In genomic region chrX:150270622-150271021, GRCh38 we compare ENCODE assay signal across 22 cellular contexts.
DNase-seq lines count a peak whose midpoint lies in the region; ATAC-seq, FAIRE-seq and TF ChIP-seq lines count a peak whose summit lies in the region.
"Had no signal": no experiment of that assay in that cellular context is flagged by ENCODE, and none has a peak within 500 bp of the region (broad histone marks: within the 10 kb centered on the region; RNA-seq: fewer than 3 reads in every experiment).

No MANE protein-coding gene starts in this region.

- H3K27me3 ChIP-seq in HepG2 (ENCODE audit: control insufficient read depth in 1 of 2, insufficient read depth in 2 of 2, low read length in 2 of 2) (no peaks in the 10 kb centered on the region), prostate gland (replicated peaks; ENCODE audit: insufficient read depth) (no peaks in the 10 kb centered on the region), Karpas-422 (ENCODE audit: low read length) (no peaks in the 10 kb centered on the region), gastroesophageal sphincter (no peaks in the 10 kb centered on the region)
- H3K27me3 ChIP-seq: BE2C had no signal

- H3K9ac ChIP-seq in HepG2 (ENCODE audit: insufficient read depth, low read depth, low read length), result no peak overlapping the region
- H3K9ac ChIP-seq in Karpas-422 (ENCODE audit: low read length), result no peak overlapping the region

- H3K9me3 ChIP-seq in HepG2 (ENCODE audit: low read length) (no peaks in the 10 kb centered on the region), prostate gland (no peaks in the 10 kb centered on the region), Karpas-422 (ENCODE audit: low read length) (no peaks in the 10 kb centered on the region), gastroesophageal sphincter (no peaks in the 10 kb centered on the region)
- H3K9me3 ChIP-seq: BE2C, Caco-2 had no signal

- POLR2A ChIA-PET in HepG2 (lab: Yijun Ruan, JAX), result no interaction called here

- no CpG with 5 or more reads among the region's 3 CpGs for WGBS in HepG2 (ENCODE audit: low lambda C conversion rate)
- WGBS in prostate gland, result 80% methylated on average over 2 of the region's 3 CpGs
- WGBS in gastroesophageal sphincter (ENCODE audit: low coverage in 1 of 2), 2 donors, result 43% methylated on average over 2 of the region's 3 CpGs; no CpG with 5 or more reads in 1 of the 2 donors

- H3K9me2 ChIP-seq in Karpas-422 (replicated peaks; ENCODE audit: insufficient read depth, low read length), result no peaks in the 10 kb centered on the region

- peak; percentile 85 for FAIRE-seq in HepG2 (lab: Jason Lieb, UNC)
- FAIRE-seq: D721Med, K562 had no signal

- ATAC-seq in HepG2, result peak; percentile 76
- ATAC-seq in HG03196 (IDR thresholded peaks at IDR 0.05; ENCODE audit: unreplicated experiment), result no peak
- no peak for ATAC-seq in gastroesophageal sphincter
- ATAC-seq: HCT116, K562 had no signal

- no peaks in the 10 kb centered on the region for H3K79me2 ChIP-seq in HepG2 (ENCODE audit: insufficient read depth, low read length)
- H3K79me2 ChIP-seq in Karpas-422 (ENCODE audit: low read length), result no peaks in the 10 kb centered on the region

- TF ChIP-seq CTCF in HepG2 (CRISPR knock-in tag; IDR thresholded peaks at IDR 0.05) (no peak), prostate gland (IDR thresholded peaks at IDR 0.05) (no peak), gastroesophageal sphincter (IDR thresholded peaks at IDR 0.05) (no peak)

- peaks cover 47% of the 10 kb centered on the region for H3K4me1 ChIP-seq in HepG2 (ENCODE audit: insufficient read depth, low read length)
- no peaks in the 10 kb centered on the region for H3K4me1 ChIP-seq in prostate gland (replicated peaks)
- no peaks in the 10 kb centered on the region for H3K4me1 ChIP-seq in Karpas-422 (ENCODE audit: low read length)
- no peaks in the 10 kb centered on the region for H3K4me1 ChIP-seq in gastroesophageal sphincter
- H3K4me1 ChIP-seq: BE2C, Caco-2 had no signal

- TF ChIP-seq EP300 in HepG2 (IDR thresholded peaks at IDR 0.05; ENCODE audit: low read depth in 2 of 2, low read length in 2 of 2) (peak in 1 of 2 experiments; percentile 7; a peak in 1 of 4 replicates), HepG2 (CRISPR knock-in tag; IDR thresholded peaks at IDR 0.05; ENCODE audit: borderline replicate concordance) (no peak), gastroesophageal sphincter (IDR thresholded peaks at IDR 0.05) (no peak)

- DNase-seq in HuH-7 (ENCODE audit: low spot score) (peak; percentile 23), amniotic epithelial cell (ENCODE audit: low read depth) (peak; percentile 39), HepG2 (ENCODE audit: low spot score) (peak; percentile 59), prostate gland (ENCODE audit: low spot score) (peak; percentile 5), Karpas-422 (no peak), NCI-H526 treated with DMSO at 0.1 percent for 48 hours (lab: John Stamatoyannopoulos, UW) (no peak)
- DNase-seq: ACHN; BE2C; C1 segment of cervical spinal cord; CD4-positive, alpha-beta T cell; DMS79 treated with DMSO at 0.1 percent for 48 hours; GF-D8; GOT3; H7; HFFc6; IMR-90 had no signal

- TF ChIP-seq RAD21 in HepG2 (CRISPR knock-in tag; IDR thresholded peaks at IDR 0.05), result no peak

- H3K27ac ChIP-seq in HepG2 (ENCODE audit: extremely low read length, insufficient read depth, low read length) (peak overlapping the region; percentile 61), prostate gland (no peak overlapping the region), Karpas-422 (ENCODE audit: low read length) (no peak overlapping the region), gastroesophageal sphincter (no peak overlapping the region)

- TF ChIP-seq POLR2A in HepG2 (IDR thresholded peaks at IDR 0.05; ENCODE audit: insufficient read depth in 1 of 2, low read depth in 2 of 2, low read length in 2 of 2) (no peak), prostate gland (IDR thresholded peaks at IDR 0.05) (no peak), gastroesophageal sphincter (IDR thresholded peaks at IDR 0.05) (no peak)

- no TSS peak for BruUV-seq in HepG2 (replicated peaks; lab: Mats Ljungman, UMichigan)

- H3K36me3 ChIP-seq in HepG2 (replicated peaks in 1 of 2; ENCODE audit: control insufficient read depth in 1 of 2, insufficient read depth in 2 of 2, low read length in 2 of 2), result no peaks in the 10 kb centered on the region
- no peaks in the 10 kb centered on the region for H3K36me3 ChIP-seq in prostate gland
- H3K36me3 ChIP-seq in Karpas-422 (ENCODE audit: insufficient read depth, low read length), result no peaks in the 10 kb centered on the region
- no peaks in the 10 kb centered on the region for H3K36me3 ChIP-seq in gastroesophageal sphincter
- H3K36me3 ChIP-seq: BE2C had no signal

- in situ Hi-C loops in HepG2 (cut with HindIII; ENCODE audit: extremely low pct_ligation_motif_present, low pct_unique_long_range_greater_than_20kb), result no loop called here

- peak overlapping the region; percentile 62 for H3K4me2 ChIP-seq in HepG2 (ENCODE audit: low read depth, low read length)
- no peak overlapping the region for H3K4me2 ChIP-seq in Karpas-422 (ENCODE audit: low read depth, low read length, poor library complexity, severe bottlenecking)

- CTCF ChIA-PET in HepG2 (lab: Yijun Ruan, JAX; ENCODE audit: low intra/inter-chr PET ratio, low total read pairs), result no interaction called here

- intact Hi-C loops in HepG2 (cut with micrococcal nuclease; ENCODE audit: unreplicated experiment), result no loop called here
- intact Hi-C loops in prostate gland (cut with DNase I), result no loop called here

- H3K4me3 ChIP-seq in HepG2 (replicated peaks in 1 of 3; ENCODE audit: insufficient read depth in 1 of 3, low read depth in 2 of 3, low read length in 3 of 3), result no peak overlapping the region
- H3K4me3 ChIP-seq in prostate gland, result no peak overlapping the region
- no peak overlapping the region for H3K4me3 ChIP-seq in Karpas-422 (ENCODE audit: low read length)
- H3K4me3 ChIP-seq in gastroesophageal sphincter, result no peak overlapping the region
- H3K4me3 ChIP-seq: K562 had no signal

- no peak overlapping the region for H2AFZ ChIP-seq in HepG2 (ENCODE audit: low read length)
- no peak overlapping the region for H2AFZ ChIP-seq in Karpas-422 (ENCODE audit: low read length)

- H4K20me1 ChIP-seq in HepG2 (ENCODE audit: insufficient read depth, low read length), result no peaks in the 10 kb centered on the region
- H4K20me1 ChIP-seq in Karpas-422 (ENCODE audit: insufficient read depth, low read depth, low read length), result no peaks in the 10 kb centered on the region

TF ChIP-seq in HepG2, 621 proteins besides CTCF, POLR2A, EP300 and RAD21 (continues in another document):
- TF ChIP-seq SIN3A (IDR thresholded peaks at IDR 0.05; ENCODE audit: borderline replicate concordance, low read depth, low read length), result no peak
- no peak for TF ChIP-seq EED (CRISPR knock-in tag; IDR thresholded peaks at IDR 0.05)
- TF ChIP-seq CENPT (CRISPR knock-in tag; IDR thresholded peaks at IDR 0.05; ENCODE audit: low read depth), result no peak
- TF ChIP-seq ZFP36L2 (CRISPR knock-in tag; IDR thresholded peaks at IDR 0.05), result no peak
- no peak for TF ChIP-seq THAP11 (CRISPR knock-in tag; IDR thresholded peaks at IDR 0.05)
- no peak for TF ChIP-seq TRAFD1 (CRISPR knock-in tag; IDR thresholded peaks at IDR 0.05; ENCODE audit: borderline replicate concordance)
- TF ChIP-seq ZFP82 (CRISPR knock-in tag; IDR thresholded peaks at IDR 0.05; ENCODE audit: borderline replicate concordance), result no peak
- peak; percentile 15; the same call in 1 of the 2 replicates for TF ChIP-seq CEBPG (CRISPR knock-in tag; IDR thresholded peaks at IDR 0.05)
- TF ChIP-seq NBN (conservative IDR thresholded peaks at IDR 0.05), result no peak
- no peak for TF ChIP-seq REST (IDR thresholded peaks at IDR 0.05; ENCODE audit: borderline replicate concordance in 1 of 2, low read depth in 1 of 2, low read length in 2 of 2)

Comparison
In these comparisons a context has a peak if more than half of its experiments do, and no peak if none do; other contexts are left out.
1. DNase-seq: peak in HuH-7 (single experiment), amniotic epithelial cell (single experiment), HepG2 (single experiment) and prostate gland (single experiment); none in Karpas-422 (single experiment) and NCI-H526 treated with DMSO at 0.1 percent for 48 hours (single experiment).